18 cellular contexts compared by ENCODE assay signal in genomic region chr2:198698230-198698629, GRCh38.
DNase-seq lines count a peak whose midpoint lies in the region; ATAC-seq and TF ChIP-seq lines count a peak whose summit lies in the region.
"Had no signal": no experiment of that assay in that cellular context is flagged by ENCODE, and none has a peak within 500 bp of the region (broad histone marks: within the 10 kb centered on the region; RNA-seq: fewer than 3 reads in every experiment).

No MANE protein-coding gene starts in this region.

- no peak overlapping the region for H3K4me2 ChIP-seq in mesenchymal stem cell (ENCODE audit: low read length, poor library complexity, severe bottlenecking)
- H3K4me2 ChIP-seq: A549; BLaER1 treated with 17β-estradiol and CSF1 and Interleukin-3, amounts not matched to agents 10 nM and 100 nM; PC-9 had no signal

- H3K4ac ChIP-seq in mesenchymal stem cell (ENCODE audit: low read depth in 1 of 2, low read length in 2 of 2) = no peak overlapping the region

- no peak overlapping the region for H2BK5ac ChIP-seq in mesenchymal stem cell (ENCODE audit: low read depth, low read length, poor library complexity, severe bottlenecking)

- TF ChIP-seq CTCF in HEK293 (tag by site-specific recombination; IDR thresholded peaks at IDR 0.05) (no peak), colonic mucosa (IDR thresholded peaks at IDR 0.05) (no peak)

- ATAC-seq in GM18519 (IDR thresholded peaks at IDR 0.05; ENCODE audit: low FRiP score, unreplicated experiment) (peak; percentile 49), T-cell (replicated peaks in 1 of 4) (no peak), GM18907 (IDR thresholded peaks at IDR 0.05; ENCODE audit: unreplicated experiment) (no peak)
- ATAC-seq: A549 had no signal

- no peak overlapping the region for H2BK12ac ChIP-seq in mesenchymal stem cell (ENCODE audit: low read length in 2 of 2)

- no peak overlapping the region for H3K23ac ChIP-seq in mesenchymal stem cell (ENCODE audit: low read length in 2 of 2)

- H3K9ac ChIP-seq in colonic mucosa (ENCODE audit: low read depth in 2 of 2, low read length in 2 of 2) (no peak overlapping the region), mesenchymal stem cell (ENCODE audit: low read length) (no peak overlapping the region)
- H3K9ac ChIP-seq: BLaER1 treated with 17β-estradiol and CSF1 and Interleukin-3, amounts not matched to agents 10 nM and 100 nM had no signal

- no peak overlapping the region for H2BK15ac ChIP-seq in mesenchymal stem cell (ENCODE audit: low read depth, poor library complexity, severe bottlenecking)

- H3K27ac ChIP-seq in HEK293 (ENCODE audit: extremely low read depth, low read depth, low read length) = no peak overlapping the region
- H3K27ac ChIP-seq in colonic mucosa = peak overlapping the region; percentile 69
- no peak overlapping the region for H3K27ac ChIP-seq in mesenchymal stem cell (ENCODE audit: low read length, poor library complexity, severe bottlenecking)
- H3K27ac ChIP-seq: A549; BLaER1 treated with 17β-estradiol and CSF1 and Interleukin-3, amounts not matched to agents 10 nM and 100 nM; PC-9; SJCRH30 had no signal

- H3K27ac Mint-ChIP-seq in T-cell = no peak overlapping the region
- H3K27ac Mint-ChIP-seq: HFFc6; T-helper 2 cell treated with Interferon-gamma antibody and Interleukin-4, amounts not matched to agents 5 μg/mL and 100 μg/mL, for 36 hours had no signal

- DNase-seq in NOMO-1 (lab: John Stamatoyannopoulos, UW; ENCODE audit: unreplicated experiment in 2 of 2) (peak; percentile 24 to 43), colonic mucosa (no peak), mesenchymal stem cell (no peak), T-helper 2 cell (no peak), T-cell (no peak)
- DNase-seq: GF-D8, HFFc6, MG63, NCI-H187, NCI-H510A treated with DMSO at 0.1 percent for 48 hours, PC-9, SJCRH30 had no signal

- no peaks in the 10 kb centered on the region for H3K36me3 Mint-ChIP-seq in T-cell

- H3K18ac ChIP-seq in mesenchymal stem cell (ENCODE audit: low read depth in 1 of 2, low read length in 2 of 2) = no peak overlapping the region

- no peaks in the 10 kb centered on the region for H3K4me1 Mint-ChIP-seq in T-cell

- intact Hi-C loops in colonic mucosa (cut with DNase I) = no loop called here

- H3K9me3 ChIP-seq in HEK293 (ENCODE audit: control insufficient read depth, insufficient read depth, low read depth, low read length) (no peaks in the 10 kb centered on the region), colonic mucosa (no peaks in the 10 kb centered on the region), mesenchymal stem cell (ENCODE audit: control insufficient read depth, low read length) (no peaks in the 10 kb centered on the region)
- H3K9me3 ChIP-seq: A549; BLaER1 treated with 17β-estradiol and CSF1 and Interleukin-3, amounts not matched to agents 10 nM and 100 nM; MG63; SJCRH30 had no signal

- H3K9me3 Mint-ChIP-seq in T-cell = no peaks in the 10 kb centered on the region
- H3K9me3 Mint-ChIP-seq: T-helper 2 cell treated with Interferon-gamma antibody and Interleukin-4, amounts not matched to agents 5 μg/mL and 100 μg/mL, for 36 hours had no signal

- CTCF ChIA-PET in HEK293 (lab: Yijun Ruan, JAX) = interaction anchor here (0.8 to 1.5 kb wide), 2 partner anchors 12 to 787 kb away, joined by 3 to 4 read pairs; no protein-coding TSS in a partner anchor
- CTCF ChIA-PET in T-cell (lab: Charles Lee) = no interaction called here

- H3K27me3 ChIP-seq in colonic mucosa = no peaks in the 10 kb centered on the region
- H3K27me3 ChIP-seq in mesenchymal stem cell (ENCODE audit: control insufficient read depth in 1 of 2, insufficient read depth in 1 of 2, low read length in 2 of 2) = no peaks in the 10 kb centered on the region
- H3K27me3 ChIP-seq: BLaER1 treated with 17β-estradiol and CSF1 and Interleukin-3, amounts not matched to agents 10 nM and 100 nM; MG63; SJCRH30 had no signal

- H3K4me3 ChIP-seq in HEK293 (ENCODE audit: low read depth, low read length) = no peak overlapping the region
- no peak overlapping the region for H3K4me3 ChIP-seq in colonic mucosa
- no peak overlapping the region for H3K4me3 ChIP-seq in mesenchymal stem cell (ENCODE audit: insufficient read depth in 1 of 2, low read depth in 1 of 2, low read length in 2 of 2)
- H3K4me3 ChIP-seq: A549; BLaER1 treated with 17β-estradiol and CSF1 and Interleukin-3, amounts not matched to agents 10 nM and 100 nM; MG63; PC-9; SJCRH30 had no signal

- no peaks in the 10 kb centered on the region for H3K27me3 Mint-ChIP-seq in T-cell

- H3K36me3 ChIP-seq in HEK293 (ENCODE audit: control insufficient read depth in 2 of 2, insufficient read depth in 1 of 2, low read length in 2 of 2) (no peaks in the 10 kb centered on the region), colonic mucosa (no peaks in the 10 kb centered on the region), mesenchymal stem cell (ENCODE audit: control insufficient read depth in 1 of 2, insufficient read depth in 2 of 2, low read depth in 1 of 2, low read length in 2 of 2) (no peaks in the 10 kb centered on the region)
- H3K36me3 ChIP-seq: BLaER1 treated with 17β-estradiol and CSF1 and Interleukin-3, amounts not matched to agents 10 nM and 100 nM; MG63; SJCRH30 had no signal

- H4K91ac ChIP-seq in mesenchymal stem cell (ENCODE audit: low read length) = no peak overlapping the region

- H3K14ac ChIP-seq in mesenchymal stem cell (ENCODE audit: low read length in 2 of 2) = no peak overlapping the region

- no peak overlapping the region for H2AFZ ChIP-seq in mesenchymal stem cell (ENCODE audit: low read depth, low read length)
- H2AFZ ChIP-seq: PC-9 had no signal

- H3K4me1 ChIP-seq in HEK293 (ENCODE audit: control insufficient read depth, insufficient read depth, low read length) (peaks cover 4% of the 10 kb centered on the region), colonic mucosa (no peaks in the 10 kb centered on the region), mesenchymal stem cell (ENCODE audit: control insufficient read depth, insufficient read depth, low read depth, low read length) (no peaks in the 10 kb centered on the region)
- H3K4me1 ChIP-seq: A549, SJCRH30 had no signal

- no peak overlapping the region for H2BK120ac ChIP-seq in mesenchymal stem cell (ENCODE audit: low read depth, low read length)

- no peak overlapping the region for H4K8ac ChIP-seq in mesenchymal stem cell (ENCODE audit: low read length)

- H2AK5ac ChIP-seq in mesenchymal stem cell (ENCODE audit: low read length, severe bottlenecking) = no peak overlapping the region

- POLR2A ChIA-PET in HEK293 (lab: Yijun Ruan, JAX) (no interaction called here), T-cell (lab: Charles Lee) (no interaction called here)

- H3K4me3 Mint-ChIP-seq in T-cell = no peak overlapping the region
- H3K4me3 Mint-ChIP-seq: HFFc6; T-helper 2 cell treated with Interferon-gamma antibody and Interleukin-4, amounts not matched to agents 5 μg/mL and 100 μg/mL, for 36 hours had no signal

- H3K79me1 ChIP-seq in mesenchymal stem cell (replicated peaks; ENCODE audit: low read length, poor library complexity, severe bottlenecking) = no peaks in the 10 kb centered on the region

TF ChIP-seq in HEK293, 187 proteins besides CTCF, POLR2A, EP300 and RAD21:
- TF ChIP-seq ZNF416 (tag by site-specific recombination; IDR thresholded peaks at IDR 0.05) (no peak), PRDM1 (tag by site-specific recombination; IDR thresholded peaks at IDR 0.05) (0 out of 2 replicates have a peak, but pooled peaks have one; percentile 5)

Comparison
In these comparisons a context has a peak if more than half of its experiments do, and no peak if none do; other contexts are left out.
1. DNase-seq: peak in NOMO-1 (2 of 2); none in colonic mucosa (single experiment), mesenchymal stem cell (single experiment), T-helper 2 cell (0 of 5) and T-cell (0 of 34).